ENCODE assay signal across 2 cellular contexts in the genomic region with DNA sequence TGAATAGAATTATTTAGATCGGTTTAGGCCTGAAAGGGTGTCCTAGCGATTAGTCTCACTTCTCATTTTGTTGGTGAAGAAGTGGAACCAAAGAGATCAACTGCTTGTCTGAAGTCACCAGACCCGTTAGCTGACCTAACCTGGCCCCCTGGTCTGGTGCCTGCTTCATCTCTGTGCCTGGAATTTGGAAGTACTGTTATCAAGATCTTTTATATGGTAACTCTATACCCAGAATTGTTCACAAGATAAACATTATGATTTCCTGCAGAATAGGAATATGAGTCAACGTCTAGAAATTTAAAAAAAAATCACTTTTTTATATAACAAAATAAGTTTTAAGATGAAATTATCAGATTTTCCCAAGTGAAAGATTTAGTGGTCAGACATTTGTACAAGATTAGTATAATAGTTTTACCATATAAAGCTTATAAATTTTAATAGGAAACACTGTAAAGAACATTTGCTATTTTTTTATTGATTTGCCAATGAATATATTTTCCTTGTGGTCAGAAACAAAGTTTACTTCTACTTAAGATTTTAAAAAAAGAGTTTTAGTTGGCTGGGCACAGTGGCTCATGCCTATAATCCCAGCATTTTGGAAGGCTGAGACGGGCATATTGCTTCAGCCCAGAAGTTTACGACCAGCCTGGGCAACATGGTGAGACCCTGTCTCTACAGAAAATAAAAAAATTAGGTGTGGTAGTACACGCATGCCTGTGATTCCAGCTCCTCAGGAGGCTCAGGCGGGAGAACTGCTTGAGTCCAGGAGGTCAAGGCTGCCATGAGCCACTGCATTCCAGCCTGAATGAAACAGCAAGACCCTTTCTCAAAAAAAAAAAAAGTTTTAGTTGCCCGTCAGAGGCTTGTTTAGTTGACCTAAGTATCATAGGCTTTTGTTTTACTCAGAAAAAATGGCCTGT.
TF ChIP-seq lines count a peak whose summit lies in the region.

No MANE protein-coding gene starts in this region.

TF ChIP-seq in GM12891, 5 proteins besides CTCF, POLR2A, EP300 and RAD21:
- TF ChIP-seq SPI1 (IDR thresholded peaks at IDR 0.05; ENCODE audit: low read depth, low read length) = peak; percentile 92
- TF ChIP-seq TAF1 (IDR thresholded peaks at IDR 0.05; ENCODE audit: low read depth, low read length) = no peak

TF ChIP-seq in H1, 55 proteins besides CTCF, POLR2A, EP300 and RAD21:
- TF ChIP-seq TEAD4 (IDR thresholded peaks at IDR 0.05; ENCODE audit: low read depth, low read length) (peak; percentile 56; the same call in 1 of the 2 replicates), YY1 (IDR thresholded peaks at IDR 0.05; ENCODE audit: low read depth, low read length) (no peak), CTBP2 (IDR thresholded peaks at IDR 0.05; ENCODE audit: borderline replicate concordance, insufficient read depth, insufficient read length, low read length) (no peak)
